1 cellular context compared by ENCODE assay signal in genomic region chr5:173602423-173602822, GRCh38.
TF ChIP-seq lines count a peak whose summit lies in the region.

No MANE protein-coding gene starts in this region.

TF ChIP-seq in K562, 482 proteins besides CTCF, POLR2A, EP300 and RAD21 (continued from another document and continues in another):
- TF ChIP-seq AFF1 (IDR thresholded peaks at IDR 0.05; ENCODE audit: low read depth in 1 of 2, partially characterized antibody in 2 of 2) (peak in 1 of 2 experiments; percentile 41), MTA3 (IDR thresholded peaks at IDR 0.05; ENCODE audit: borderline replicate concordance) (no peak; the same call in 1 of the 2 replicates), ZNF75A (CRISPR knock-in tag; IDR thresholded peaks at IDR 0.05) (no peak), ZNF740 (CRISPR knock-in tag; IDR thresholded peaks at IDR 0.05) (no peak), ZNF740 (tag; IDR thresholded peaks at IDR 0.05) (no peak), THAP7 (CRISPR knock-in tag; IDR thresholded peaks at IDR 0.05) (no peak), CHAMP1 (IDR thresholded peaks at IDR 0.05) (no peak), BRD9 (IDR thresholded peaks at IDR 0.05; ENCODE audit: low read depth, partially characterized antibody) (no peak), MLLT1 (IDR thresholded peaks at IDR 0.05) (0 out of 4 replicates have a peak, but pooled peaks of 1 of the 2 experiments have one; percentile 32), IRF9 (tag; IDR thresholded peaks at IDR 0.05) (no peak; the same call in 1 of the 2 replicates), ZNF644 (tag; IDR thresholded peaks at IDR 0.05; ENCODE audit: low read depth) (peak; percentile 29; the same call in 1 of the 2 replicates), KDM1A (IDR thresholded peaks at IDR 0.05) (no peak), FOXM1 (IDR thresholded peaks at IDR 0.05; ENCODE audit: low read depth) (no peak), FOXM1 (CRISPR knock-in tag; IDR thresholded peaks at IDR 0.05; ENCODE audit: low read depth) (no peak), GABPB1 (CRISPR knock-in tag; IDR thresholded peaks at IDR 0.05) (0 out of 2 replicates have a peak, but pooled peaks have one; percentile 27), SMARCE1 (IDR thresholded peaks at IDR 0.05) (peak; percentile 42; the same call in 1 of the 2 replicates), ZNF589 (CRISPR knock-in tag; IDR thresholded peaks at IDR 0.05; ENCODE audit: low read depth) (0 out of 2 replicates have a peak, but pooled peaks have one; percentile 14), ETV5 (CRISPR knock-in tag; IDR thresholded peaks at IDR 0.05; ENCODE audit: low read depth) (no peak), CCAR2 (IDR thresholded peaks at IDR 0.05; ENCODE audit: low read depth, low read length) (no peak), EP400 (IDR thresholded peaks at IDR 0.05) (0 out of 2 replicates have a peak, but pooled peaks have one; percentile 35)
- TF ChIP-seq, protein P1, sequence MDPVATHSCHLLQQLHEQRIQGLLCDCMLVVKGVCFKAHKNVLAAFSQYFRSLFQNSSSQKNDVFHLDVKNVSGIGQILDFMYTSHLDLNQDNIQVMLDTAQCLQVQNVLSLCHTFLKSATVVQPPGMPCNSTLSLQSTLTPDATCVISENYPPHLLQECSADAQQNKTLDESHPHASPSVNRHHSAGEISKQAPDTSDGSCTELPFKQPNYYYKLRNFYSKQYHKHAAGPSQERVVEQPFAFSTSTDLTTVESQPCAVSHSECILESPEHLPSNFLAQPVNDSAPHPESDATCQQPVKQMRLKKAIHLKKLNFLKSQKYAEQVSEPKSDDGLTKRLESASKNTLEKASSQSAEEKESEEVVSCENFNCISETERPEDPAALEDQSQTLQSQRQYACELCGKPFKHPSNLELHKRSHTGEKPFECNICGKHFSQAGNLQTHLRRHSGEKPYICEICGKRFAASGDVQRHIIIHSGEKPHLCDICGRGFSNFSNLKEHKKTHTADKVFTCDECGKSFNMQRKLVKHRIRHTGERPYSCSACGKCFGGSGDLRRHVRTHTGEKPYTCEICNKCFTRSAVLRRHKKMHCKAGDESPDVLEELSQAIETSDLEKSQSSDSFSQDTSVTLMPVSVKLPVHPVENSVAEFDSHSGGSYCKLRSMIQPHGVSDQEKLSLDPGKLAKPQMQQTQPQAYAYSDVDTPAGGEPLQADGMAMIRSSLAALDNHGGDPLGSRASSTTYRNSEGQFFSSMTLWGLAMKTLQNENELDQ (CRISPR knock-in tag; IDR thresholded peaks at IDR 0.05; ENCODE audit: borderline replicate concordance): no peak
- TF ChIP-seq, protein P2, sequence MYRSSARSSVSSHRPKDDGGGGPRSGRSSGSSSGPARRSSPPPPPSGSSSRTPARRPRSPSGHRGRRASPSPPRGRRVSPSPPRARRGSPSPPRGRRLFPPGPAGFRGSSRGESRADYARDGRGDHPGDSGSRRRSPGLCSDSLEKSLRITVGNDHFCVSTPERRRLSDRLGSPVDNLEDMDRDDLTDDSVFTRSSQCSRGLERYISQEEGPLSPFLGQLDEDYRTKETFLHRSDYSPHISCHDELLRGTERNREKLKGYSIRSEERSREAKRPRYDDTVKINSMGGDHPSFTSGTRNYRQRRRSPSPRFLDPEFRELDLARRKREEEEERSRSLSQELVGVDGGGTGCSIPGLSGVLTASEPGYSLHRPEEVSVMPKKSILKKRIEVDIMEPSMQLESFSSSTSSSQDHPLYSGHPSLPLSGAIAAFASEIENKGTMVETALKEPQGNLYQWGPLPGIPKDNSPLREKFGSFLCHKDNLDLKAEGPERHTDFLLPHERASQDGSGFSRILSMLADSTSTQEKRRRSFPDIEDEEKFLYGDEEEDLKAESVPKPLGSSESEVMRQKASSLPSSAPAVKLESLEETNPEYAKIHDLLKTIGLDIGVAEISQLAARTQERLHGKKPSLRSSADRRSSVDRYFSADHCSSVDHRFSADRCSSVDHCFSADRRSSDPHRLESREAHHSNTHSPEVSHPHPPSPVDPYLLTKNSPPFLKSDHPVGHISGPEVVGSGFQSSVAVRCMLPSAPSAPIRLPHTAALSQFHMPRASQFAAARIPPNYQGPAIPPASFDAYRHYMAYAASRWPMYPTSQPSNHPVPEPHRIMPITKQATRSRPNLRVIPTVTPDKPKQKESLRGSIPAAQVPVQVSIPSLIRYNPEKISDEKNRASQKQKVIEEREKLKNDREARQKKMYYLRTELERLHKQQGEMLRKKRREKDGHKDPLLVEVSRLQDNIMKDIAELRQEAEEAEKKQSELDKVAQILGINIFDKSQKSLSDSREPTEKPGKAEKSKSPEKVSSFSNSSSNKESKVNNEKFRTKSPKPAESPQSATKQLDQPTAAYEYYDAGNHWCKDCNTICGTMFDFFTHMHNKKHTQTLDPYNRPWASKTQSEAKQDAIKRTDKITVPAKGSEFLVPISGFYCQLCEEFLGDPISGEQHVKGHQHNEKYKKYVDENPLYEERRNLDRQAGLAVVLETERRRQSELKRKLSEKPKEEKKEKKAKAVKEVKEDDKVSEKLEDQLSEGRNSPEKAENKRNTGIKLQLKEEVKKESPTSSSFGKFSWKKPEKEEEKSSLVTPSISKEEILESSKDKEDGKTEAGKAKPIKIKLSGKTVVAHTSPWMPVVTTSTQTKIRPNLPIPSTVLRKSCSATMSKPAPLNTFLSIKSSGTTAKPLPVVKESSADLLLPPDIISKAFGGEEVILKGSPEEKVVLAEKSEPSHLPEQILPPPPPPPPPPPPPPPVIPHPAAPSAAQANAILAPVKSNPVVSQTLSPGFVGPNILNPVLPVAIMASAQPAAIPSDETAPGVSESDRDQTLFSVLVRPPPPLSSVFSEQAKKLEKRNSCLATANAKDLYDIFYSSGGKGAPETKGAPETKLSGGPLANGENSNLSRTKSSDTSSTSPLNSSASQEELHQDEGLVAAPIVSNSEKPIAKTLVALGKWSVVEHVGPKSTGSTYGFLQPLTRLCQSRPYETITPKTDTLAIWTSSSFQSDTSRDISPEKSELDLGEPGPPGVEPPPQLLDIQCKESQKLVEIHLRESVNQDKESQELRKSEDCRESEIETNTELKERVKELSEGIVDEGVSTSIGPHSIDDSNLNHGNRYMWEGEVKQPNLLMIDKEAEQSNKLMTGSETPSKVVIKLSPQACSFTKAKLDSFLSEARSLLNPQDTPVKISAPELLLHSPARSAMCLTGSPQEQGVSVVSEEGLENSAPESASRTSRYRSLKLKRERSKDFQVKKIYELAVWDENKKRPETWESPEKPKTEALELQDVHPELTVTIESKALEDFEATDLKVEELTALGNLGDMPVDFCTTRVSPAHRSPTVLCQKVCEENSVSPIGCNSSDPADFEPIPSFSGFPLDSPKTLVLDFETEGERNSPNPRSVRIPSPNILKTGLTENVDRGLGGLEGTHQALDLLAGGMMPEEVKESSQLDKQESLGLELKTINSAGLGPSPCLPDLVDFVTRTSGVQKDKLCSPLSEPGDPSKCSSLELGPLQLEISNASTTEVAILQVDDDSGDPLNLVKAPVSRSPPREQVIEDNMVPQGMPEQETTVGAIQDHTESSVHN (IDR thresholded peaks at IDR 0.05; ENCODE audit: borderline replicate concordance in 1 of 2, low read depth in 1 of 2): peak in 1 of 2 experiments; percentile 36; a peak in 1 of 4 replicates
- TF ChIP-seq, protein P3, sequence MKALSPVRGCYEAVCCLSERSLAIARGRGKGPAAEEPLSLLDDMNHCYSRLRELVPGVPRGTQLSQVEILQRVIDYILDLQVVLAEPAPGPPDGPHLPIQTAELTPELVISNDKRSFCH (CRISPR knock-in tag; IDR thresholded peaks at IDR 0.05): no peak
- TF ChIP-seq, protein P3 (tag; IDR thresholded peaks at IDR 0.05): peak; percentile 15; the same call in 1 of the 2 replicates
- TF ChIP-seq, protein P4, sequence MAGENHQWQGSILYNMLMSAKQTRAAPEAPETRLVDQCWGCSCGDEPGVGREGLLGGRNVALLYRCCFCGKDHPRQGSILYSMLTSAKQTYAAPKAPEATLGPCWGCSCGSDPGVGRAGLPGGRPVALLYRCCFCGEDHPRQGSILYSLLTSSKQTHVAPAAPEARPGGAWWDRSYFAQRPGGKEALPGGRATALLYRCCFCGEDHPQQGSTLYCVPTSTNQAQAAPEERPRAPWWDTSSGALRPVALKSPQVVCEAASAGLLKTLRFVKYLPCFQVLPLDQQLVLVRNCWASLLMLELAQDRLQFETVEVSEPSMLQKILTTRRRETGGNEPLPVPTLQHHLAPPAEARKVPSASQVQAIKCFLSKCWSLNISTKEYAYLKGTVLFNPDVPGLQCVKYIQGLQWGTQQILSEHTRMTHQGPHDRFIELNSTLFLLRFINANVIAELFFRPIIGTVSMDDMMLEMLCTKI (IDR thresholded peaks at IDR 0.05; ENCODE audit: partially characterized antibody): no peak
- TF ChIP-seq, protein P5, sequence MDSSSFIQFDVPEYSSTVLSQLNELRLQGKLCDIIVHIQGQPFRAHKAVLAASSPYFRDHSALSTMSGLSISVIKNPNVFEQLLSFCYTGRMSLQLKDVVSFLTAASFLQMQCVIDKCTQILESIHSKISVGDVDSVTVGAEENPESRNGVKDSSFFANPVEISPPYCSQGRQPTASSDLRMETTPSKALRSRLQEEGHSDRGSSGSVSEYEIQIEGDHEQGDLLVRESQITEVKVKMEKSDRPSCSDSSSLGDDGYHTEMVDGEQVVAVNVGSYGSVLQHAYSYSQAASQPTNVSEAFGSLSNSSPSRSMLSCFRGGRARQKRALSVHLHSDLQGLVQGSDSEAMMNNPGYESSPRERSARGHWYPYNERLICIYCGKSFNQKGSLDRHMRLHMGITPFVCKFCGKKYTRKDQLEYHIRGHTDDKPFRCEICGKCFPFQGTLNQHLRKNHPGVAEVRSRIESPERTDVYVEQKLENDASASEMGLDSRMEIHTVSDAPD (CRISPR knock-in tag; IDR thresholded peaks at IDR 0.05): no peak
